Comparison of ENCODE assay signal across 26 cellular contexts in the genomic region with DNA sequence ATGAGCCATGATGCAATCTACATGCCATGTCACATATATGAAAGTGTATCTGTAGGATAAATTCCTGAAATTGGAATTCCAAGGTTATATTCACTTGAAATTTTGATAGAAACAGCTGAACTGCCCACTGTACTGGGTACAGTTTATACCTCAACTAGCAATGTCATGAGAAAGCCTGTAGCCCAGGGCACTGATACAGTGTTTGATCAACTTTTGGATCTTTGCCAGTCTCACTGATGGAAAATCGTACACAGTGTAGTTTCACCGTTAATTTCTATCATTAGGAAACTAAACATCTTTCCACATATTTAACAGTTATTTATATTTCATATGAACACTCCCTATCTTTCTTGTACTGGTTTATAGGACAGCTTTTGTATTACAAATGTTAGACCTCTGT. TPM values are rescaled to one million over a fixed set of nuclear protein-coding genes. Genes with fewer than 3 reads are reported as not detected.
DNase-seq lines count a peak whose midpoint lies in the region; ATAC-seq, FAIRE-seq and TF ChIP-seq lines count a peak whose summit lies in the region.
"Had no signal": no experiment of that assay in that cellular context is flagged by ENCODE, and none has a peak within 500 bp of the region (broad histone marks: within the 10 kb centered on the region; RNA-seq: fewer than 3 reads in every experiment).

No MANE protein-coding gene starts in this region.

- FAIRE-seq in pancreas (lab: Jason Lieb, UNC), result no peak
- FAIRE-seq: GM19239 had no signal

- H3K4me3 ChIP-seq in pancreas, result no peak overlapping the region
- H3K4me3 ChIP-seq: PC-9, SJCRH30 had no signal

- ATAC-seq in pancreas (peak in 3 of 4 donors; percentile 46 to 68 (median 59)), HG03095 (IDR thresholded peaks at IDR 0.05; ENCODE audit: unreplicated experiment) (no peak)
- ATAC-seq: HCT116, Right ventricle myocardium inferior, T-cell had no signal

- H3K36me3 ChIP-seq in pancreas, result peaks cover 0 to 24% (median 0%) of the 10 kb centered on the region in 3 donors

- in situ Hi-C loops in G401 (cut with HindIII; ENCODE audit: low sequenced_read_pairs), result no loop called here

- no peak for TF ChIP-seq CTCF in pancreas (IDR thresholded peaks at IDR 0.05)

- H3K27ac ChIP-seq in pancreas, result no peak overlapping the region
- H3K27ac ChIP-seq: PC-9, SJCRH30 had no signal

- DNase-seq in NCI-H345 (lab: John Stamatoyannopoulos, UW), result peak; percentile 2
- DNase-seq in NCI-H345 treated with DMSO at 0.1 percent for 48 hours (lab: John Stamatoyannopoulos, UW; ENCODE audit: unreplicated experiment), result no peak
- DNase-seq in NCI-H146 (lab: John Stamatoyannopoulos, UW), result peak; percentile 59
- peak; percentile 44 for DNase-seq in NCI-H69 (lab: John Stamatoyannopoulos, UW)
- DNase-seq in pancreas, result no peak
- no peak for DNase-seq in G401 (ENCODE audit: low spot score)
- DNase-seq: 8988T; ACHN; BE2C; Calu3; CD8-positive, alpha-beta memory T cell; DND-41; KBM-7; MV-4-11; NCI-H1694 treated with DMSO at 0.1 percent for 48 hours; NCI-H2107; NCI-H446 treated with DMSO at 0.1 percent for 48 hours; NCI-H526 treated with DMSO at 0.1 percent for 48 hours; NK-92 treated with Interleukin-12 subunit alpha and Interleukin-12 subunit beta, amount 100 ng/mL, for 24 hours; PC-9; SJCRH30; T-cell had no signal

- H3K27me3 ChIP-seq in pancreas, result no peaks in the 10 kb centered on the region
- H3K27me3 ChIP-seq: BE2C, SJCRH30 had no signal

- intact Hi-C loops in pancreas (cut with DNase I), result loop anchor here in 1 of 3 donors (10.0 kb wide), 1 partner anchor 167 kb away; no protein-coding TSS in a partner anchor

- H3K4me1 ChIP-seq in pancreas, result peaks cover 0 to 9% (median 8%) of the 10 kb centered on the region in 3 donors

- 11 to 13% methylated on average over 2 of the region's 2 CpGs for WGBS in pancreas, 2 donors

- no peaks in the 10 kb centered on the region for H3K9me3 ChIP-seq in pancreas
- H3K9me3 ChIP-seq: BE2C, SJCRH30 had no signal

RNA-seq across cellular contexts. Expression of gene TAPT1, which starts 34.2 kb away (rescaled TPM):
- total RNA-seq in pancreas, result 10 to 100 TPM; 13.8 to 27.7 (median 19.2) TPM
- polyA plus RNA-seq in pancreas, result 10 to 100 TPM in 1 of 2 donors, 1 to 10 TPM in 1; 7.3 to 21.3 TPM
- 8.4 and 9.1 TPM in 2 replicates for total RNA-seq in G401 (2014; rRNA removed; shearing (Covaris generic))

Comparison
In these comparisons a context has a peak if more than half of its experiments do, and no peak if none do; other contexts are left out.
1. DNase-seq: peak in NCI-H345 (single experiment), NCI-H146 (single experiment) and NCI-H69 (single experiment); none in NCI-H345 treated with DMSO at 0.1 percent for 48 hours (single experiment), pancreas (0 of 6) and G401 (single experiment).